In genomic region chr4:168690199-168690598, GRCh38 we compare ENCODE assay signal across 30 cellular contexts.
DNase-seq lines count a peak whose midpoint lies in the region; ATAC-seq and TF ChIP-seq lines count a peak whose summit lies in the region.
"Had no signal": no experiment of that assay in that cellular context is flagged by ENCODE, and none has a peak within 500 bp of the region (broad histone marks: within the 10 kb centered on the region; RNA-seq: fewer than 3 reads in every experiment).

No MANE protein-coding gene starts in this region.

- peaks cover 0 to 2% (median 0%) of the 10 kb centered on the region in 7 donors for H3K4me1 Mint-ChIP-seq in naive thymus-derived CD4-positive, alpha-beta T cell
- H3K4me1 Mint-ChIP-seq: B cell; CD8-positive, alpha-beta memory T cell had no signal

- no peak overlapping the region; a peak in 1 of 4 replicates for H3K27ac ChIP-seq in SK-N-SH (ENCODE audit: low read depth in 2 of 2, low read length in 1 of 2)
- peak overlapping the region; percentile 14 for H3K27ac ChIP-seq in trophoblast cell (ENCODE audit: low read depth, low read length)
- no peak overlapping the region for H3K27ac ChIP-seq in naive thymus-derived CD4-positive, alpha-beta T cell (ENCODE audit: low read depth, low read length)
- H3K27ac ChIP-seq: 22Rv1, C4-2B, PC-9 had no signal

- H3K4me3 Mint-ChIP-seq in naive thymus-derived CD4-positive, alpha-beta T cell, result no peak overlapping the region
- H3K4me3 Mint-ChIP-seq: B cell; CD8-positive, alpha-beta memory T cell; HFFc6 had no signal

- peak overlapping the region; percentile 86 for H2BK12ac ChIP-seq in trophoblast cell (ENCODE audit: low read length)

- no peak overlapping the region for H3K4ac ChIP-seq in trophoblast cell (ENCODE audit: low read depth, low read length)

- H3K27ac Mint-ChIP-seq in naive thymus-derived CD4-positive, alpha-beta T cell, result no peak overlapping the region
- H3K27ac Mint-ChIP-seq: B cell; CD8-positive, alpha-beta memory T cell; HFFc6 had no signal

- POLR2A ChIA-PET in SK-N-SH (lab: Yijun Ruan, JAX), result no interaction called here
- POLR2A ChIA-PET in naive thymus-derived CD4-positive, alpha-beta T cell (lab: Charles Lee), result no interaction called here

- H3K36me3 ChIP-seq in SK-N-SH (replicated peaks in 1 of 2; ENCODE audit: control insufficient read depth in 1 of 2, insufficient read depth in 2 of 2, low read length in 1 of 2), result peaks cover 0 to 13% of the 10 kb centered on the region in 2 experiments
- no peaks in the 10 kb centered on the region for H3K36me3 ChIP-seq in mucosa of descending colon (ENCODE audit: low read depth)
- peaks cover 8 to 23% of the 10 kb centered on the region in 2 experiments for H3K36me3 ChIP-seq in trophoblast cell (ENCODE audit: control insufficient read depth in 1 of 2, insufficient read depth in 2 of 2, low read length in 2 of 2)
- no peaks in the 10 kb centered on the region for H3K36me3 ChIP-seq in naive thymus-derived CD4-positive, alpha-beta T cell (ENCODE audit: control insufficient read depth in 2 of 3, insufficient read depth in 3 of 3, low read length in 3 of 3)
- H3K36me3 ChIP-seq: HAP-1 had no signal

- peaks cover 10 to 29% (median 24%) of the 10 kb centered on the region in 5 donors for H3K27me3 Mint-ChIP-seq in naive thymus-derived CD4-positive, alpha-beta T cell

- H3K36me3 Mint-ChIP-seq in naive thymus-derived CD4-positive, alpha-beta T cell, result no peaks in the 10 kb centered on the region
- H3K36me3 Mint-ChIP-seq: CD8-positive, alpha-beta memory T cell had no signal

- peaks cover 11% of the 10 kb centered on the region for H3K79me1 ChIP-seq in trophoblast cell (ENCODE audit: low read length)

- H2BK5ac ChIP-seq in trophoblast cell (ENCODE audit: low read depth, low read length, poor library complexity), result peak overlapping the region; percentile 52

- no peaks in the 10 kb centered on the region for H3K9me3 ChIP-seq in SK-N-SH
- H3K9me3 ChIP-seq in mucosa of descending colon, result no peaks in the 10 kb centered on the region
- no peaks in the 10 kb centered on the region for H3K9me3 ChIP-seq in trophoblast cell (ENCODE audit: insufficient read depth, low read depth, low read length)
- H3K9me3 ChIP-seq in naive thymus-derived CD4-positive, alpha-beta T cell (ENCODE audit: control insufficient read depth in 2 of 3, low read length in 3 of 3), result no peaks in the 10 kb centered on the region
- H3K9me3 ChIP-seq: HAP-1, MG63 had no signal

- CTCF ChIA-PET in SK-N-SH (lab: Yijun Ruan, JAX), result interaction anchor here (0.8 to 1.9 kb wide), 2 partner anchors 11 to 233 kb away, joined by 3 to 5 read pairs; no protein-coding TSS in a partner anchor
- CTCF ChIA-PET in naive thymus-derived CD4-positive, alpha-beta T cell (lab: Charles Lee), result no interaction called here

- H4K12ac ChIP-seq in trophoblast cell (ENCODE audit: low read depth, low read length), result no peak overlapping the region

- no peak overlapping the region for H4K8ac ChIP-seq in trophoblast cell (ENCODE audit: low read depth, low read length)

- intact Hi-C loops in mucosa of descending colon (cut with DNase I, micrococcal nuclease), result no loop called here
- intact Hi-C loops in naive thymus-derived CD4-positive, alpha-beta T cell (cut with micrococcal nuclease), result no loop called here

- no peaks in the 10 kb centered on the region for H3K9me2 ChIP-seq in SK-N-SH

- H3K4me3 ChIP-seq in SK-N-SH (ENCODE audit: low read depth in 2 of 2, low read length in 1 of 2) (no peak overlapping the region), mucosa of descending colon (no peak overlapping the region), trophoblast cell (ENCODE audit: low read depth, low read length) (no peak overlapping the region)
- H3K4me3 ChIP-seq in naive thymus-derived CD4-positive, alpha-beta T cell (ENCODE audit: low read length), result no peak overlapping the region
- H3K4me3 ChIP-seq: GM12878, HAP-1, MG63, PC-9 had no signal

- no peak for TF ChIP-seq EP300 in SK-N-SH (IDR thresholded peaks at IDR 0.05; ENCODE audit: borderline replicate concordance in 1 of 2, low read depth in 1 of 2, low read length in 1 of 2)

- TF ChIP-seq RAD21 in SK-N-SH (IDR thresholded peaks at IDR 0.05; ENCODE audit: low read length), result no peak

- H2AFZ ChIP-seq in SK-N-SH (ENCODE audit: low read depth) (no peak overlapping the region), trophoblast cell (ENCODE audit: insufficient read depth, low read length, poor library complexity) (no peak overlapping the region)
- H2AFZ ChIP-seq: PC-9 had no signal

- no peaks in the 10 kb centered on the region for H4K20me1 ChIP-seq in SK-N-SH (ENCODE audit: insufficient read depth)

- H3K4me2 ChIP-seq in SK-N-SH (no peak overlapping the region), trophoblast cell (ENCODE audit: low read length) (no peak overlapping the region)
- H3K4me2 ChIP-seq: PC-9 had no signal

- peak overlapping the region; percentile 20 for H2BK120ac ChIP-seq in trophoblast cell (ENCODE audit: insufficient read depth, low read length, poor library complexity)

- no peak overlapping the region for H3K14ac ChIP-seq in trophoblast cell (ENCODE audit: low read length)

- H3K9me3 Mint-ChIP-seq in naive thymus-derived CD4-positive, alpha-beta T cell, result peaks cover 0 to 1% (median 0%) of the 10 kb centered on the region in 11 donors
- H3K9me3 Mint-ChIP-seq: CD8-positive, alpha-beta memory T cell; HFFc6 had no signal

- H3K79me2 ChIP-seq in SK-N-SH (ENCODE audit: insufficient read depth) (no peaks in the 10 kb centered on the region), trophoblast cell (ENCODE audit: control insufficient read depth, insufficient read depth, low read length, poor library complexity) (peaks cover 3% of the 10 kb centered on the region)

- H3F3A ChIP-seq in SK-N-SH (replicated peaks; ENCODE audit: insufficient read depth), result peaks cover 3% of the 10 kb centered on the region

- TF ChIP-seq CTCF in SK-N-SH (IDR thresholded peaks at IDR 0.05) (no peak), mucosa of descending colon (IDR thresholded peaks at IDR 0.05) (no peak)

- H3K4me1 ChIP-seq in SK-N-SH (ENCODE audit: control insufficient read depth in 1 of 2, insufficient read depth in 2 of 2, low read depth in 1 of 2, low read length in 1 of 2) (peaks cover 0 to 10% of the 10 kb centered on the region in 2 experiments; a peak in 2 of 4 replicates), mucosa of descending colon (ENCODE audit: low read depth) (no peaks in the 10 kb centered on the region), trophoblast cell (ENCODE audit: control insufficient read depth in 1 of 2, insufficient read depth in 2 of 2, low read length in 2 of 2) (peaks cover 3 to 4% of the 10 kb centered on the region in 2 experiments)
- no peaks in the 10 kb centered on the region for H3K4me1 ChIP-seq in naive thymus-derived CD4-positive, alpha-beta T cell (ENCODE audit: control insufficient read depth in 2 of 2, insufficient read depth in 2 of 2, low read length in 2 of 2)

- DNase-seq in SK-N-SH (no peak), mucosa of descending colon (no peak), trophoblast cell (peak in 1 of 2 donors; percentile 46), cerebellar nuclear complex (lab: John Stamatoyannopoulos, UW) (no peak)
- no peak for DNase-seq in naive thymus-derived CD4-positive, alpha-beta T cell
- DNase-seq: CD8-positive, alpha-beta memory T cell; DMS 273 treated with DMSO at 0.1 percent for 48 hours; DMS79; EL; GDM1; GOT3; HFFc6; IMR-90; KG1; MG63; NCI-H2029; NCI-H446; NCI-H524 treated with DMSO at 0.1 percent for 48 hours; NCI-H774; NK-92 treated with Interleukin-12 subunit alpha and Interleukin-12 subunit beta, amount 100 ng/mL, for 24 hours; PC-9 had no signal

- H3K9ac ChIP-seq in SK-N-SH (no peak overlapping the region), trophoblast cell (ENCODE audit: low read length) (no peak overlapping the region)

- no peaks in the 10 kb centered on the region for H3K27me3 ChIP-seq in SK-N-SH (ENCODE audit: insufficient read depth)
- H3K27me3 ChIP-seq in trophoblast cell (ENCODE audit: insufficient read depth, low read length), result no peaks in the 10 kb centered on the region
- no peaks in the 10 kb centered on the region for H3K27me3 ChIP-seq in naive thymus-derived CD4-positive, alpha-beta T cell (ENCODE audit: control insufficient read depth in 2 of 2, insufficient read depth in 2 of 2, low read length in 2 of 2)
- H3K27me3 ChIP-seq: MG63 had no signal

- no peak overlapping the region for H3K18ac ChIP-seq in trophoblast cell (ENCODE audit: low read length)

- WGBS in SK-N-SH (ENCODE audit: low lambda C conversion rate), result 76% methylated on average over 2 of the region's 2 CpGs
- WGBS in trophoblast cell (ENCODE audit: extremely low coverage, insufficient coverage, insufficient read length), result no CpG with 5 or more reads among the region's 2 CpGs

- H4K91ac ChIP-seq in trophoblast cell (ENCODE audit: low read depth, low read length), result no peak overlapping the region

- ATAC-seq in SK-N-SH treated with all-trans-retinoic acid at 6 μM for 48 hours, result no peak
- peak; percentile 87 for ATAC-seq in mucosa of descending colon
- no peak for ATAC-seq in naive thymus-derived CD4-positive, alpha-beta T cell
- ATAC-seq in HG02588 (IDR thresholded peaks at IDR 0.05; ENCODE audit: unreplicated experiment), result no peak
- ATAC-seq in HG02623 (IDR thresholded peaks at IDR 0.05; ENCODE audit: unreplicated experiment), result no peak
- ATAC-seq: GM12878, Right ventricle myocardium inferior had no signal

- no peak overlapping the region for H3K23ac ChIP-seq in trophoblast cell (ENCODE audit: low read length)

- no peak overlapping the region for H2AK5ac ChIP-seq in trophoblast cell (ENCODE audit: low read length)

TF ChIP-seq in SK-N-SH, 30 proteins besides CTCF, POLR2A, EP300 and RAD21:
- TF ChIP-seq RCOR1 (IDR thresholded peaks at IDR 0.05; ENCODE audit: low read length) (no peak), TCF12 (IDR thresholded peaks at IDR 0.05) (peak; percentile 48; the same call in 1 of the 2 replicates), FOSL2 (IDR thresholded peaks at IDR 0.05; ENCODE audit: borderline replicate concordance, low read depth) (no peak), TEAD4 (IDR thresholded peaks at IDR 0.05; ENCODE audit: borderline replicate concordance, insufficient read depth) (no peak), NFIC (IDR thresholded peaks at IDR 0.05; ENCODE audit: borderline replicate concordance) (no peak)

TF ChIP-seq in SK-N-SH treated with all-trans-retinoic acid at 6 μM for 48 hours, 23 proteins besides CTCF, POLR2A, EP300 and RAD21 (continues in another document):
- TF ChIP-seq RARB (CRISPR knock-in tag; IDR thresholded peaks at IDR 0.05) (no peak), ZC3H10 (CRISPR knock-in tag; IDR thresholded peaks at IDR 0.05) (no peak), SNAI2 (CRISPR knock-in tag; IDR thresholded peaks at IDR 0.05) (no peak), ZNF8 (CRISPR knock-in tag; IDR thresholded peaks at IDR 0.05) (no peak), ZFP30 (CRISPR knock-in tag; IDR thresholded peaks at IDR 0.05) (no peak)
